1 cellular context compared by ENCODE assay signal in the genomic region with DNA sequence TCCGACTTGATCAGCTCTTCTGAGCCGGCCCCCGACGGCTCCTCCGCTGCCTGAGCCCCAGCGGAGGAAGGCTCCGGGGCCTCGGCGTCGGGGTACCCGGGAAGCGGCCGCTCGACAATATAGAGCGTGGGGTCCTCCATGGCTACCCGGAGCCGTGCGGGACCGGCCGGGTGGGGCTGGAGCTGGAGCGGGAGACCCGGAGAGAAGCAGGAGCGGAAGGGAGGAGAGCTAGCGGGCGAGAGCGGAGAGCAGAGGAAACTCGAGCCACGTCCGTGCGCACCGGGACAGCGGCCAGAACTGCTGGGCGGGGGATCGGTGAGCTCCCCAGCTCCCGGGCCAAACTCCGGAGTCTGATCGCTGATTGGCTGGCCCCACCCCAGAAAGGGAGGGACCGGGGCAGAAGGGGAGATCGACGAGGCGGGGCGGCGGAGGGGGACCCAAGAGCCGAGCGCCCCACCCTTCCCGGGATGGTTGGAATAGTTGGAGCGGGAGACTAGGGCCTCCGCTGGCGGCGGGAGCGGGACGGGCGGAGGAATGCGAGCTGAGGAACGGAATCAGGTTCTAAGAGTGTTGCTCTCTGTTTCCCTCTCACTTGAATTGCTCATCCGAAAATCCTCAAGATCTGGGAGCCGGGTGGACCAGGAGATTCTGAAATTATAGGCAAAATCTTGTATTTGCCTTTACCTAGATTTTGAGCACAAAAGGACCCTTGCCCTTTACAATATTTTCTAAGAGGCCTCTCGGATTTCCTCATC.
TF ChIP-seq lines count a peak whose summit lies in the region.

A gene with protein sequence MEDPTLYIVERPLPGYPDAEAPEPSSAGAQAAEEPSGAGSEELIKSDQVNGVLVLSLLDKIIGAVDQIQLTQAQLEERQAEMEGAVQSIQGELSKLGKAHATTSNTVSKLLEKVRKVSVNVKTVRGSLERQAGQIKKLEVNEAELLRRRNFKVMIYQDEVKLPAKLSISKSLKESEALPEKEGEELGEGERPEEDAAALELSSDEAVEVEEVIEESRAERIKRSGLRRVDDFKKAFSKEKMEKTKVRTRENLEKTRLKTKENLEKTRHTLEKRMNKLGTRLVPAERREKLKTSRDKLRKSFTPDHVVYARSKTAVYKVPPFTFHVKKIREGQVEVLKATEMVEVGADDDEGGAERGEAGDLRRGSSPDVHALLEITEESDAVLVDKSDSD (minus strand): TSS at position 299 of the 755 bp plus-strand sequence. CDS start 159 bp downstream, at position 140.

TF ChIP-seq in WTC11, 78 proteins besides CTCF, POLR2A, EP300 and RAD21 (continued from another document and continues in another):
- TF ChIP-seq, protein P1, sequence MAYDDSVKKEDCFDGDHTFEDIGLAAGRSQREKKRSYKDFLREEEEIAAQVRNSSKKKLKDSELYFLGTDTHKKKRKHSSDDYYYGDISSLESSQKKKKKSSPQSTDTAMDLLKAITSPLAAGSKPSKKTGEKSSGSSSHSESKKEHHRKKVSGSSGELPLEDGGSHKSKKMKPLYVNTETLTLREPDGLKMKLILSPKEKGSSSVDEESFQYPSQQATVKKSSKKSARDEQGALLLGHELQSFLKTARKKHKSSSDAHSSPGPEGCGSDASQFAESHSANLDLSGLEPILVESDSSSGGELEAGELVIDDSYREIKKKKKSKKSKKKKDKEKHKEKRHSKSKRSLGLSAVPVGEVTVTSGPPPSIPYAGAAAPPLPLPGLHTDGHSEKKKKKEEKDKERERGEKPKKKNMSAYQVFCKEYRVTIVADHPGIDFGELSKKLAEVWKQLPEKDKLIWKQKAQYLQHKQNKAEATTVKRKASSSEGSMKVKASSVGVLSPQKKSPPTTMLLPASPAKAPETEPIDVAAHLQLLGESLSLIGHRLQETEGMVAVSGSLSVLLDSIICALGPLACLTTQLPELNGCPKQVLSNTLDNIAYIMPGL (CRISPR knock-in tag; IDR thresholded peaks at IDR 0.05) = peak; percentile 68; the same call in 1 of the 2 replicates
- TF ChIP-seq ZBTB21 (CRISPR knock-in tag; IDR thresholded peaks at IDR 0.05; ENCODE audit: borderline replicate concordance) = no peak
- TF ChIP-seq EMX1 (CRISPR knock-in tag; IDR thresholded peaks at IDR 0.05) = no peak
- TF ChIP-seq E2F4 (CRISPR knock-in tag; IDR thresholded peaks at IDR 0.05; ENCODE audit: borderline replicate concordance, low read depth) = peak; percentile 45; the same call in 1 of the 2 replicates
- TF ChIP-seq NR3C1 (CRISPR knock-in tag; conservative IDR thresholded peaks at IDR 0.05; ENCODE audit: low read depth) = no peak
- 0 out of 2 replicates have a peak, but pooled peaks have one; percentile 23 for TF ChIP-seq TEAD1 (CRISPR knock-in tag; IDR thresholded peaks at IDR 0.05)
- no peak; the same call in 1 of the 2 replicates for TF ChIP-seq TCF7 (CRISPR knock-in tag; IDR thresholded peaks at IDR 0.05; ENCODE audit: low read depth)
- TF ChIP-seq ARID4B (CRISPR knock-in tag; IDR thresholded peaks at IDR 0.05; ENCODE audit: borderline replicate concordance) = no peak; the same call in 1 of the 2 replicates
- no peak for TF ChIP-seq FOXJ3 (CRISPR knock-in tag; IDR thresholded peaks at IDR 0.05; ENCODE audit: borderline replicate concordance)
- TF ChIP-seq ZNF671 (CRISPR knock-in tag; IDR thresholded peaks at IDR 0.05) = no peak
- peak; percentile 47; the same call in 1 of the 2 replicates for TF ChIP-seq FOXK1 (CRISPR knock-in tag; IDR thresholded peaks at IDR 0.05)
- TF ChIP-seq JAZF1 (CRISPR knock-in tag; IDR thresholded peaks at IDR 0.05) = no peak
- TF ChIP-seq ATF6 (CRISPR knock-in tag; IDR thresholded peaks at IDR 0.05) = no peak
- TF ChIP-seq SMAD4 (CRISPR knock-in tag; IDR thresholded peaks at IDR 0.05) = no peak
- TF ChIP-seq, protein P2, sequence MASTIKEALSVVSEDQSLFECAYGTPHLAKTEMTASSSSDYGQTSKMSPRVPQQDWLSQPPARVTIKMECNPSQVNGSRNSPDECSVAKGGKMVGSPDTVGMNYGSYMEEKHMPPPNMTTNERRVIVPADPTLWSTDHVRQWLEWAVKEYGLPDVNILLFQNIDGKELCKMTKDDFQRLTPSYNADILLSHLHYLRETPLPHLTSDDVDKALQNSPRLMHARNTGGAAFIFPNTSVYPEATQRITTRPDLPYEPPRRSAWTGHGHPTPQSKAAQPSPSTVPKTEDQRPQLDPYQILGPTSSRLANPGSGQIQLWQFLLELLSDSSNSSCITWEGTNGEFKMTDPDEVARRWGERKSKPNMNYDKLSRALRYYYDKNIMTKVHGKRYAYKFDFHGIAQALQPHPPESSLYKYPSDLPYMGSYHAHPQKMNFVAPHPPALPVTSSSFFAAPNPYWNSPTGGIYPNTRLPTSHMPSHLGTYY (CRISPR knock-in tag; IDR thresholded peaks at IDR 0.05) = no peak
- TF ChIP-seq KAT7 (CRISPR knock-in tag; IDR thresholded peaks at IDR 0.05; ENCODE audit: borderline replicate concordance) = no peak
- no peak for TF ChIP-seq ZNF121 (CRISPR knock-in tag; IDR thresholded peaks at IDR 0.05)
- no peak for TF ChIP-seq TP53 (CRISPR knock-in tag; IDR thresholded peaks at IDR 0.05)
- TF ChIP-seq, protein P3, sequence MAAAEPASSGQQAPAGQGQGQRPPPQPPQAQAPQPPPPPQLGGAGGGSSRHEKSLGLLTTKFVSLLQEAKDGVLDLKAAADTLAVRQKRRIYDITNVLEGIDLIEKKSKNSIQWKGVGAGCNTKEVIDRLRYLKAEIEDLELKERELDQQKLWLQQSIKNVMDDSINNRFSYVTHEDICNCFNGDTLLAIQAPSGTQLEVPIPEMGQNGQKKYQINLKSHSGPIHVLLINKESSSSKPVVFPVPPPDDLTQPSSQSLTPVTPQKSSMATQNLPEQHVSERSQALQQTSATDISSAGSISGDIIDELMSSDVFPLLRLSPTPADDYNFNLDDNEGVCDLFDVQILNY (CRISPR knock-in tag; IDR thresholded peaks at IDR 0.05) = no peak; the same call in none of the 2 replicates
- no peak for TF ChIP-seq OVOL2 (CRISPR knock-in tag; IDR thresholded peaks at IDR 0.05; ENCODE audit: borderline replicate concordance)
- TF ChIP-seq MYBL2 (CRISPR knock-in tag; IDR thresholded peaks at IDR 0.05) = peak; percentile 66; the same call in 1 of the 2 replicates
- no peak for TF ChIP-seq ZNF263 (CRISPR knock-in tag; IDR thresholded peaks at IDR 0.05; ENCODE audit: low read depth)
- TF ChIP-seq ZNF138 (CRISPR knock-in tag; conservative IDR thresholded peaks at IDR 0.05) = no peak
- no peak for TF ChIP-seq NFE2L1 (CRISPR knock-in tag; IDR thresholded peaks at IDR 0.05)
- TF ChIP-seq CBFB (CRISPR knock-in tag; IDR thresholded peaks at IDR 0.05; ENCODE audit: low read depth) = no peak
- TF ChIP-seq ATF2 (CRISPR knock-in tag; IDR thresholded peaks at IDR 0.05; ENCODE audit: borderline replicate concordance, low read depth) = no peak; the same call in 1 of the 2 replicates
- TF ChIP-seq NR2C2 (CRISPR knock-in tag; IDR thresholded peaks at IDR 0.05) = no peak
- TF ChIP-seq MXD4 (CRISPR knock-in tag; IDR thresholded peaks at IDR 0.05; ENCODE audit: borderline replicate concordance) = no peak
- TF ChIP-seq FOXP4 (CRISPR knock-in tag; IDR thresholded peaks at IDR 0.05) = no peak
- TF ChIP-seq ESRRA (CRISPR knock-in tag; IDR thresholded peaks at IDR 0.05; ENCODE audit: borderline replicate concordance) = no peak
- TF ChIP-seq, protein P4, sequence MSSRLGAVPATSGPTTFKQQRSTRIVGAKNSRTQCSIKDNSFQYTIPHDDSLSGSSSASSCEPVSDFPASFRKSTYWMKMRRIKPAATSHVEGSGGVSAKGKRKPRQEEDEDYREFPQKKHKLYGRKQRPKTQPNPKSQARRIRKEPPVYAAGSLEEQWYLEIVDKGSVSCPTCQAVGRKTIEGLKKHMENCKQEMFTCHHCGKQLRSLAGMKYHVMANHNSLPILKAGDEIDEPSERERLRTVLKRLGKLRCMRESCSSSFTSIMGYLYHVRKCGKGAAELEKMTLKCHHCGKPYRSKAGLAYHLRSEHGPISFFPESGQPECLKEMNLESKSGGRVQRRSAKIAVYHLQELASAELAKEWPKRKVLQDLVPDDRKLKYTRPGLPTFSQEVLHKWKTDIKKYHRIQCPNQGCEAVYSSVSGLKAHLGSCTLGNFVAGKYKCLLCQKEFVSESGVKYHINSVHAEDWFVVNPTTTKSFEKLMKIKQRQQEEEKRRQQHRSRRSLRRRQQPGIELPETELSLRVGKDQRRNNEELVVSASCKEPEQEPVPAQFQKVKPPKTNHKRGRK (CRISPR knock-in tag; IDR thresholded peaks at IDR 0.05; ENCODE audit: borderline replicate concordance) = no peak
- peak; percentile 75 for TF ChIP-seq SP1 (CRISPR knock-in tag; conservative IDR thresholded peaks at IDR 0.05)
- no peak for TF ChIP-seq ZNF317 (CRISPR knock-in tag; IDR thresholded peaks at IDR 0.05; ENCODE audit: borderline replicate concordance, low read depth)
- TF ChIP-seq CDX4 (CRISPR knock-in tag; IDR thresholded peaks at IDR 0.05; ENCODE audit: borderline replicate concordance) = no peak
- no peak for TF ChIP-seq NFATC4 (CRISPR knock-in tag; IDR thresholded peaks at IDR 0.05)
- TF ChIP-seq RORB (CRISPR knock-in tag; IDR thresholded peaks at IDR 0.05) = no peak
